In genomic region chr17:10022416-10022815, GRCh38 we compare ENCODE assay signal across 22 cellular contexts.
DNase-seq lines count a peak whose midpoint lies in the region; ATAC-seq and TF ChIP-seq lines count a peak whose summit lies in the region.
"Had no signal": no experiment of that assay in that cellular context is flagged by ENCODE, and none has a peak within 500 bp of the region (broad histone marks: within the 10 kb centered on the region; RNA-seq: fewer than 3 reads in every experiment).

No MANE protein-coding gene starts in this region.

- H3K27me3 Mint-ChIP-seq in osteocyte (ENCODE audit: unreplicated experiment), result no peaks in the 10 kb centered on the region

- CTCF ChIA-PET in RWPE1 (lab: Yijun Ruan, JAX), result no interaction called here

- no peak overlapping the region for H3K4me3 Mint-ChIP-seq in osteocyte (ENCODE audit: unreplicated experiment)
- H3K4me3 Mint-ChIP-seq: CD8-positive, alpha-beta T cell had no signal

- intact Hi-C loops in left ventricle myocardium inferior (cut with micrococcal nuclease), result no loop called here

- POLR2A ChIA-PET in RWPE1 (lab: Yijun Ruan, JAX; ENCODE audit: low non-redundant PET), result no interaction called here

- no peaks in the 10 kb centered on the region for H3K9me3 ChIP-seq in left ventricle myocardium inferior (replicated peaks)
- H3K9me3 ChIP-seq: lower lobe of right lung, spleen, suprapubic skin had no signal

- peaks cover 84% of the 10 kb centered on the region for H3K4me1 ChIP-seq in left ventricle myocardium inferior

- no peaks in the 10 kb centered on the region for H3K36me3 ChIP-seq in left ventricle myocardium inferior
- H3K36me3 ChIP-seq: lower lobe of right lung, suprapubic skin had no signal

- H3K9me3 Mint-ChIP-seq in osteocyte (ENCODE audit: unreplicated experiment), result no peaks in the 10 kb centered on the region
- H3K9me3 Mint-ChIP-seq: activated T-helper 2 cell treated with anti-CD3 and anti-CD28 coated beads, Interferon-gamma antibody, Interleukin-2, Interleukin-4, amounts not matched to agents 10 μg/mL and 5 μg/mL and 100 μg/mL, durations not matched to agents 14 hours and 24 hours and 36 hours; CD8-positive, alpha-beta T cell had no signal

- peak; percentile 76 for DNase-seq in Daoy (ENCODE audit: low read depth)
- peak; percentile 87 for DNase-seq in RPMI7951 (ENCODE audit: low read depth)
- no peak for DNase-seq in left ventricle myocardium inferior
- peak; percentile 54 for DNase-seq in pons (ENCODE audit: low spot score)
- DNase-seq in RWPE1 (ENCODE audit: low spot score), result no peak
- DNase-seq in T1000 (lab: John Stamatoyannopoulos, UW), result no peak
- no peak for DNase-seq in osteocyte (ENCODE audit: extremely low spot score, unreplicated experiment)
- DNase-seq: activated CD4-positive, alpha-beta T cell treated with anti-CD3 and anti-CD28 coated beads for 48 hours; CD8-positive, alpha-beta T cell; effector CD4-positive, alpha-beta T cell; lower lobe of right lung; NCI-H1092 treated with DMSO at 0.1 percent for 48 hours; NCI-H2081; NK-92 treated with Interleukin-12 subunit alpha and Interleukin-12 subunit beta, amount 100 ng/mL, for 24 hours; spleen; stimulated activated CD8-positive, alpha-beta memory T cell treated with anti-CD3 and anti-CD28 coated beads, Interleukin-4, amount 100 ng/mL, for 48 hours; T-helper 1 cell had no signal

- no peak overlapping the region for H3K27ac Mint-ChIP-seq in osteocyte (ENCODE audit: unreplicated experiment)
- H3K27ac Mint-ChIP-seq: activated T-helper 2 cell treated with anti-CD3 and anti-CD28 coated beads, Interferon-gamma antibody, Interleukin-2, Interleukin-4, amounts not matched to agents 10 μg/mL and 5 μg/mL and 100 μg/mL, durations not matched to agents 14 hours and 24 hours and 36 hours; CD8-positive, alpha-beta T cell; progenitor cell of endocrine pancreas had no signal

- no peaks in the 10 kb centered on the region for H3K36me3 Mint-ChIP-seq in osteocyte (ENCODE audit: unreplicated experiment)
- H3K36me3 Mint-ChIP-seq: CD8-positive, alpha-beta T cell had no signal

- H3K4me3 ChIP-seq in left ventricle myocardium inferior, result no peak overlapping the region
- H3K4me3 ChIP-seq: K562, lower lobe of right lung, spleen, suprapubic skin had no signal

- ATAC-seq in HG02798 (IDR thresholded peaks at IDR 0.05; ENCODE audit: poor library complexity, unreplicated experiment), result no peak
- ATAC-seq: CD8-positive, alpha-beta T cell; K562; lower lobe of right lung had no signal

- no peaks in the 10 kb centered on the region for H3K27me3 ChIP-seq in left ventricle myocardium inferior (ENCODE audit: low read depth)
- H3K27me3 ChIP-seq: spleen, suprapubic skin had no signal

- TF ChIP-seq CTCF in left ventricle myocardium inferior (IDR thresholded peaks at IDR 0.05; ENCODE audit: borderline replicate concordance) (no peak), RWPE1 (conservative IDR thresholded peaks at IDR 0.05; ENCODE audit: low read depth) (no peak), osteocyte (IDR thresholded peaks at IDR 0.05) (no peak)

- H3K4me1 Mint-ChIP-seq in osteocyte (ENCODE audit: unreplicated experiment), result peaks cover 21% of the 10 kb centered on the region

- H3K27ac ChIP-seq in left ventricle myocardium inferior (replicated peaks) (peak overlapping the region; percentile 37), RWPE1 (no peak overlapping the region)
- H3K27ac ChIP-seq: lower lobe of right lung, suprapubic skin had no signal

Comparison
In these comparisons a context has a peak if more than half of its experiments do, and no peak if none do; other contexts are left out.
1. DNase-seq: peak in Daoy (single experiment), RPMI7951 (single experiment) and pons (single experiment); none in left ventricle myocardium inferior (single experiment), RWPE1 (single experiment), T1000 (single experiment) and osteocyte (single experiment).